Comparison of ENCODE assay signal across 19 cellular contexts in genomic region chr3:111709645-111710044, GRCh38.
"Had no signal": no experiment of that assay in that cellular context is flagged by ENCODE, and none has a peak within 500 bp of the region (broad histone marks: within the 10 kb centered on the region; RNA-seq: fewer than 3 reads in every experiment).

No MANE protein-coding gene starts in this region.

- H3K27ac ChIP-seq: body of pancreas, colonic mucosa, left ventricle myocardium inferior, neutrophil, SJSA1, stomach, VCaP had no signal

- H3K4me3 Mint-ChIP-seq: activated naive CD8-positive, alpha-beta T cell treated with anti-CD3 and anti-CD28 coated beads for 36 hours; memory B cell had no signal

- H3K9me3 Mint-ChIP-seq: memory B cell, naive B cell had no signal

- H3K4me1 ChIP-seq: body of pancreas had no signal

- H3K27me3 ChIP-seq: body of pancreas, colonic mucosa, neutrophil, SJSA1, stomach had no signal

- DNase-seq: activated CD4-positive, CD25-positive, alpha-beta regulatory T cell treated with anti-CD3 and anti-CD28 coated beads, Interleukin-2, amount 50 U/mL, for 72 hours; activated effector memory CD4-positive, alpha-beta T cell treated with Interleukin-2 at 50 U/mL for 16 hours; activated naive CD8-positive, alpha-beta T cell treated with anti-CD3 and anti-CD28 coated beads for 36 hours; activated T-cell treated with anti-CD3 and anti-CD28 coated beads, Interleukin-2, amount 50 U/mL, for 1 hour; amygdala; body of pancreas; central memory CD4-positive, alpha-beta T cell; colonic mucosa; head of caudate nucleus; left ventricle myocardium inferior; naive B cell; stimulated activated CD8-positive, alpha-beta memory T cell treated with anti-CD3 and anti-CD28 coated beads, Interleukin-4, amount 100 ng/mL, for 48 hours; stomach; T-helper 2 cell; trophoblast cell had no signal

- H3K27me3 Mint-ChIP-seq: activated naive CD8-positive, alpha-beta T cell treated with anti-CD3 and anti-CD28 coated beads for 36 hours; memory B cell; naive B cell had no signal

- H3K4me3 ChIP-seq: body of pancreas, colonic mucosa, left ventricle myocardium inferior, SJSA1, stomach had no signal

- ATAC-seq: body of pancreas had no signal

- H3K9me3 ChIP-seq: body of pancreas, colonic mucosa, left ventricle myocardium inferior, neutrophil, SJSA1, stomach had no signal

- H3K36me3 ChIP-seq: colonic mucosa, left ventricle myocardium inferior, neutrophil, SJSA1, stomach had no signal

- H3K27ac Mint-ChIP-seq: activated naive CD8-positive, alpha-beta T cell treated with anti-CD3 and anti-CD28 coated beads for 36 hours; memory B cell had no signal
